In the genomic region with DNA sequence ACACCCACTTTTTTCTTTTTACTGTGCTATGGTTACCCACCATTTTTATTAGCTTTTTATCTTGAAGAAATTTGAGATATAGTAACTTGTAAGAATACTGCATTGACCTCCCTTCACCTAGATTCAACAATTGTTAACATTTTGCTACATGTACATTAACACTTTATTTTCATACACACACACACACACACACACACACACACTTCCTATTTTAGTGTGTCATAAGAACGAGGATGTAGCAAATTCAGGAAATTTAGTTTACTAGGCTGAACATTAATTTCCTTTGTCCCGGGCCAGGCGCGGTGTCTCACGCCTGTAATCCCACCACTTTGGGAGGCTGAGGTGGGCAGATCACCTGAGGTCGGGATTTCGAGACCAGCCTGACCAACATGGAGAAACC, we compare ENCODE assay signal across 1 cellular context.
TF ChIP-seq lines count a peak whose summit lies in the region.

No MANE protein-coding gene starts in this region.

TF ChIP-seq in WTC11, 78 proteins besides CTCF, POLR2A, EP300 and RAD21 (continued from another document):
- TF ChIP-seq, protein P1, sequence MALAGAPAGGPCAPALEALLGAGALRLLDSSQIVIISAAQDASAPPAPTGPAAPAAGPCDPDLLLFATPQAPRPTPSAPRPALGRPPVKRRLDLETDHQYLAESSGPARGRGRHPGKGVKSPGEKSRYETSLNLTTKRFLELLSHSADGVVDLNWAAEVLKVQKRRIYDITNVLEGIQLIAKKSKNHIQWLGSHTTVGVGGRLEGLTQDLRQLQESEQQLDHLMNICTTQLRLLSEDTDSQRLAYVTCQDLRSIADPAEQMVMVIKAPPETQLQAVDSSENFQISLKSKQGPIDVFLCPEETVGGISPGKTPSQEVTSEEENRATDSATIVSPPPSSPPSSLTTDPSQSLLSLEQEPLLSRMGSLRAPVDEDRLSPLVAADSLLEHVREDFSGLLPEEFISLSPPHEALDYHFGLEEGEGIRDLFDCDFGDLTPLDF (CRISPR knock-in tag; IDR thresholded peaks at IDR 0.05): no peak
- TF ChIP-seq, protein P2, sequence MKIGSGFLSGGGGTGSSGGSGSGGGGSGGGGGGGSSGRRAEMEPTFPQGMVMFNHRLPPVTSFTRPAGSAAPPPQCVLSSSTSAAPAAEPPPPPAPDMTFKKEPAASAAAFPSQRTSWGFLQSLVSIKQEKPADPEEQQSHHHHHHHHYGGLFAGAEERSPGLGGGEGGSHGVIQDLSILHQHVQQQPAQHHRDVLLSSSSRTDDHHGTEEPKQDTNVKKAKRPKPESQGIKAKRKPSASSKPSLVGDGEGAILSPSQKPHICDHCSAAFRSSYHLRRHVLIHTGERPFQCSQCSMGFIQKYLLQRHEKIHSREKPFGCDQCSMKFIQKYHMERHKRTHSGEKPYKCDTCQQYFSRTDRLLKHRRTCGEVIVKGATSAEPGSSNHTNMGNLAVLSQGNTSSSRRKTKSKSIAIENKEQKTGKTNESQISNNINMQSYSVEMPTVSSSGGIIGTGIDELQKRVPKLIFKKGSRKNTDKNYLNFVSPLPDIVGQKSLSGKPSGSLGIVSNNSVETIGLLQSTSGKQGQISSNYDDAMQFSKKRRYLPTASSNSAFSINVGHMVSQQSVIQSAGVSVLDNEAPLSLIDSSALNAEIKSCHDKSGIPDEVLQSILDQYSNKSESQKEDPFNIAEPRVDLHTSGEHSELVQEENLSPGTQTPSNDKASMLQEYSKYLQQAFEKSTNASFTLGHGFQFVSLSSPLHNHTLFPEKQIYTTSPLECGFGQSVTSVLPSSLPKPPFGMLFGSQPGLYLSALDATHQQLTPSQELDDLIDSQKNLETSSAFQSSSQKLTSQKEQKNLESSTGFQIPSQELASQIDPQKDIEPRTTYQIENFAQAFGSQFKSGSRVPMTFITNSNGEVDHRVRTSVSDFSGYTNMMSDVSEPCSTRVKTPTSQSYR (CRISPR knock-in tag; IDR thresholded peaks at IDR 0.05): no peak
- TF ChIP-seq, protein P3, sequence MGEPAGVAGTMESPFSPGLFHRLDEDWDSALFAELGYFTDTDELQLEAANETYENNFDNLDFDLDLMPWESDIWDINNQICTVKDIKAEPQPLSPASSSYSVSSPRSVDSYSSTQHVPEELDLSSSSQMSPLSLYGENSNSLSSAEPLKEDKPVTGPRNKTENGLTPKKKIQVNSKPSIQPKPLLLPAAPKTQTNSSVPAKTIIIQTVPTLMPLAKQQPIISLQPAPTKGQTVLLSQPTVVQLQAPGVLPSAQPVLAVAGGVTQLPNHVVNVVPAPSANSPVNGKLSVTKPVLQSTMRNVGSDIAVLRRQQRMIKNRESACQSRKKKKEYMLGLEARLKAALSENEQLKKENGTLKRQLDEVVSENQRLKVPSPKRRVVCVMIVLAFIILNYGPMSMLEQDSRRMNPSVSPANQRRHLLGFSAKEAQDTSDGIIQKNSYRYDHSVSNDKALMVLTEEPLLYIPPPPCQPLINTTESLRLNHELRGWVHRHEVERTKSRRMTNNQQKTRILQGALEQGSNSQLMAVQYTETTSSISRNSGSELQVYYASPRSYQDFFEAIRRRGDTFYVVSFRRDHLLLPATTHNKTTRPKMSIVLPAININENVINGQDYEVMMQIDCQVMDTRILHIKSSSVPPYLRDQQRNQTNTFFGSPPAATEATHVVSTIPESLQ (CRISPR knock-in tag; IDR thresholded peaks at IDR 0.05): no peak
